16 cellular contexts compared by ENCODE assay signal in the genomic region with DNA sequence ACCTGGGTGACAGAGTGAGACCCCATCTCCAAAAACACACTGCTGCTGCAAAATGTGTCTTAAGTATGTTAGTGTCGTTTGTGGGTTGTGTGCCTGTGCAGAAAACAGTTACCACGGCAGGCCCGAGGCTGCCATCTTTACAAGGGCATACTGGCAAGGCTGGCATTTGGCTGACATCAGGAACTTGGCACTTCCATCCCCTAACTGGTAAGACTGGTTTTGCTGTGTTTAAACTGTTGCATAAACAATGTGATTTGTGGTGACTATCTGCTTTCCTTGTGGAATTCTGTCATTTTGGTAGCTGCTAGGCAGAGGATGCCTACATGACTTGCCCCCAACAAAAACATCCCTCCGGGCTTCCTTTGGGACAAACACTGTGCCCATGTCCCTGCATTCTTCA. TPM values are rescaled to one million over a fixed set of nuclear protein-coding genes. Genes with fewer than 3 reads are reported as not detected.
DNase-seq lines count a peak whose midpoint lies in the region; ATAC-seq, FAIRE-seq and TF ChIP-seq lines count a peak whose summit lies in the region.
"Had no signal": no experiment of that assay in that cellular context is flagged by ENCODE, and none has a peak within 500 bp of the region (broad histone marks: within the 10 kb centered on the region; RNA-seq: fewer than 3 reads in every experiment).

No MANE protein-coding gene starts in this region.

- H2AFZ ChIP-seq in PC-9 (no peak overlapping the region), keratinocyte (ENCODE audit: control insufficient read depth, low read length) (no peak overlapping the region)

- H3K4me1 ChIP-seq in PC-9 (replicated peaks; ENCODE audit: insufficient read depth) (peaks cover 25% of the 10 kb centered on the region), keratinocyte (ENCODE audit: control insufficient read depth, extremely low read depth, insufficient read depth, low read length) (peaks cover 11% of the 10 kb centered on the region), upper lobe of right lung (no peaks in the 10 kb centered on the region)

- H3K27me3 ChIP-seq in PC-9 (ENCODE audit: insufficient read depth, low read depth) (no peaks in the 10 kb centered on the region), keratinocyte (ENCODE audit: control insufficient read depth, extremely low read depth, insufficient read depth, low read length) (no peaks in the 10 kb centered on the region), upper lobe of right lung (no peaks in the 10 kb centered on the region)

- H3K9me3 Mint-ChIP-seq in activated CD8-positive, alpha-beta T cell treated with anti-CD3 and anti-CD28 coated beads for 36 hours = peaks cover 7% of the 10 kb centered on the region

- intact Hi-C loops in PC-9 (cut with micrococcal nuclease; ENCODE audit: unreplicated experiment) = no loop called here
- intact Hi-C loops in upper lobe of right lung (cut with DNase I) = no loop called here
- intact Hi-C loops in activated CD8-positive, alpha-beta T cell treated with anti-CD3 and anti-CD28 coated beads for 36 hours (cut with micrococcal nuclease) = no loop called here

- ATAC-seq in upper lobe of right lung = peak; percentile 67
- no peak for ATAC-seq in activated CD8-positive, alpha-beta T cell treated with anti-CD3 and anti-CD28 coated beads for 36 hours
- ATAC-seq in GM19463 (IDR thresholded peaks at IDR 0.05; ENCODE audit: unreplicated experiment) = no peak
- ATAC-seq: Right ventricle myocardium inferior had no signal

- H3K4me3 ChIP-seq in PC-9 (peak overlapping the region; percentile 11; the same call in 1 of the 2 replicates), keratinocyte (ENCODE audit: control insufficient read depth in 2 of 3, extremely low read depth in 1 of 3, insufficient read depth in 2 of 3, low read depth in 1 of 3, low read length in 3 of 3) (no peak overlapping the region), upper lobe of right lung (no peak overlapping the region)
- H3K4me3 ChIP-seq: left ventricle myocardium inferior, smooth muscle cell had no signal

- no peaks in the 10 kb centered on the region for H3K9me1 ChIP-seq in keratinocyte (ENCODE audit: control insufficient read depth, extremely low read depth, insufficient read depth, low read length)

- CTCF ChIA-PET in PC-9 (lab: Charles Lee) = interaction anchor here (0.5 kb wide), 1 partner anchor 11 kb away, joined by 3 read pairs; no protein-coding TSS in a partner anchor
- CTCF ChIA-PET in activated CD8-positive, alpha-beta T cell treated with anti-CD3 and anti-CD28 coated beads for 36 hours (lab: Charles Lee) = no interaction called here

- peaks cover 16% of the 10 kb centered on the region for H3K27me3 Mint-ChIP-seq in activated CD8-positive, alpha-beta T cell treated with anti-CD3 and anti-CD28 coated beads for 36 hours

- DNase-seq in NCI-H748 (lab: John Stamatoyannopoulos, UW; ENCODE audit: unreplicated experiment) = peak; percentile 13
- DNase-seq in NCI-H748 treated with DMSO at 0.1 percent for 48 hours (lab: John Stamatoyannopoulos, UW) = no peak
- peak; percentile 54 to 80 for DNase-seq in PC-9
- DNase-seq in keratinocyte (ENCODE audit: low read depth, low spot score) = no peak
- no peak for DNase-seq in upper lobe of right lung
- no peak for DNase-seq in activated CD8-positive, alpha-beta T cell treated with anti-CD3 and anti-CD28 coated beads for 36 hours
- no peak for DNase-seq in T1000 (lab: John Stamatoyannopoulos, UW)
- DNase-seq: activated CD4-positive, alpha-beta T cell treated with anti-CD3 and anti-CD28 coated beads, Interleukin-2, amount 50 U/mL, for 1 hour; glutamatergic neuron; left ventricle myocardium inferior; NCI-H1417; NCI-H345; stimulated activated CD4-positive, alpha-beta T cell treated with anti-CD3 and anti-CD28 coated beads, Interleukin-4, amount 100 ng/mL, for 1 hour had no signal

- H3K27ac Mint-ChIP-seq in activated CD8-positive, alpha-beta T cell treated with anti-CD3 and anti-CD28 coated beads for 36 hours = no peak overlapping the region

- H3K9ac ChIP-seq in keratinocyte (ENCODE audit: control insufficient read depth, extremely low read depth, insufficient read depth, low read length) = no peak overlapping the region

- H3K4me2 ChIP-seq in PC-9 = peak overlapping the region; percentile 69
- peak overlapping the region; percentile 13 for H3K4me2 ChIP-seq in keratinocyte (ENCODE audit: control insufficient read depth, extremely low read depth, insufficient read depth, low read depth, low read length)
- H3K4me2 ChIP-seq: smooth muscle cell had no signal

- H4K20me1 ChIP-seq in PC-9 (ENCODE audit: insufficient read depth) (no peaks in the 10 kb centered on the region), keratinocyte (ENCODE audit: control insufficient read depth, extremely low read depth, insufficient read depth, low read length) (no peaks in the 10 kb centered on the region)

- dilution Hi-C loops in keratinocyte (cut with MboI; ENCODE audit: extremely low pct_ligation_motif_present, low sequenced_read_pairs) = no loop called here

- no peak for TF ChIP-seq CTCF in PC-9 (conservative IDR thresholded peaks at IDR 0.05)
- no peak for TF ChIP-seq CTCF in keratinocyte (optimal IDR thresholded peaks at IDR 0.05 in 1 of 3, IDR thresholded peaks at IDR 0.05 in 1 of 3, conservative IDR thresholded peaks at IDR 0.05 in 1 of 3; ENCODE audit: extremely low read depth in 1 of 3, insufficient read depth in 2 of 3, low read length in 3 of 3)
- no peak for TF ChIP-seq CTCF in upper lobe of right lung (IDR thresholded peaks at IDR 0.05)
- no peak for TF ChIP-seq CTCF in activated CD8-positive, alpha-beta T cell treated with anti-CD3 and anti-CD28 coated beads for 36 hours (IDR thresholded peaks at IDR 0.05)

- H3K4me1 Mint-ChIP-seq in activated CD8-positive, alpha-beta T cell treated with anti-CD3 and anti-CD28 coated beads for 36 hours (ENCODE audit: low read depth) = peaks cover 9% of the 10 kb centered on the region

- H3K79me2 ChIP-seq in PC-9 (ENCODE audit: low read depth) (no peaks in the 10 kb centered on the region), keratinocyte (ENCODE audit: control insufficient read depth, insufficient read depth, low read length) (no peaks in the 10 kb centered on the region)

- FAIRE-seq in keratinocyte (lab: Jason Lieb, UNC) = peak; percentile 55

- no TSS peak for BruUV-seq in PC-9 (replicated peaks; lab: Mats Ljungman, UMichigan)

- H3K27ac ChIP-seq in PC-9 (0 out of 2 replicates have a peak overlapping the region, but pooled peaks have one; percentile 26), keratinocyte (ENCODE audit: control insufficient read depth, insufficient read depth, low read length) (no peak overlapping the region), upper lobe of right lung (no peak overlapping the region)

- H3K9me2 ChIP-seq in PC-9 (ENCODE audit: insufficient read depth) = no peaks in the 10 kb centered on the region

- POLR2A ChIA-PET in PC-9 (lab: Charles Lee; ENCODE audit: unreplicated experiment) = interaction anchor here (0.5 kb wide), 1 partner anchor 24 kb away, joined by 4 read pairs; no protein-coding TSS in a partner anchor
- POLR2A ChIA-PET in activated CD8-positive, alpha-beta T cell treated with anti-CD3 and anti-CD28 coated beads for 36 hours (lab: Charles Lee) = no interaction called here

- H3K36me3 ChIP-seq in PC-9 (ENCODE audit: low read depth) = no peaks in the 10 kb centered on the region
- peaks cover 0 to under 1% of the 10 kb centered on the region in 2 experiments for H3K36me3 ChIP-seq in keratinocyte (ENCODE audit: control insufficient read depth in 2 of 2, extremely low read depth in 1 of 2, insufficient read depth in 2 of 2, low read length in 2 of 2)
- H3K36me3 ChIP-seq in upper lobe of right lung = no peaks in the 10 kb centered on the region
- H3K36me3 ChIP-seq: left ventricle myocardium inferior had no signal

- H3K36me3 Mint-ChIP-seq in activated CD8-positive, alpha-beta T cell treated with anti-CD3 and anti-CD28 coated beads for 36 hours (ENCODE audit: low read depth) = peaks cover 4% of the 10 kb centered on the region

- no peak overlapping the region for H3K4me3 Mint-ChIP-seq in activated CD8-positive, alpha-beta T cell treated with anti-CD3 and anti-CD28 coated beads for 36 hours

- H3F3A ChIP-seq in PC-9 (ENCODE audit: insufficient read depth, low read depth) = peaks cover 9% of the 10 kb centered on the region; the same call in 1 of the 2 replicates

- H3K9me3 ChIP-seq in PC-9 (ENCODE audit: insufficient read depth, low read depth) (no peaks in the 10 kb centered on the region), keratinocyte (ENCODE audit: control insufficient read depth, low read depth, low read length) (no peaks in the 10 kb centered on the region), upper lobe of right lung (no peaks in the 10 kb centered on the region)

RNA-seq across cellular contexts. Expression of a gene that starts 12.3 kb away (rescaled TPM):
- total RNA-seq in PC-9 (2021) = 0.85 and 0.90 TPM in 2 replicates
- 0.03 to 0.22 TPM (median 0.15 TPM) in 3 replicates for polyA plus RNA-seq in keratinocyte
- 1.1 TPM for polyA plus RNA-seq in keratinocyte (2011; ENCODE audit: low read depth)
- 0.07 and 0.13 TPM in 2 replicates for polyA plus RNA-seq in keratinocyte (2011; cell fraction: cytosol; rRNA removed)
- 0.91 and 1.2 TPM in 2 replicates for polyA plus RNA-seq in keratinocyte (2011; cell fraction: nucleus; rRNA removed)
- polyA plus RNA-seq in keratinocyte (2012; ENCODE audit: low replicate concordance) = 0.15 and 1.2 TPM in 2 replicates
- 0.38 TPM in 1 of 3 replicates, not detected in the others for polyA minus RNA-seq in keratinocyte
- not detected for polyA minus RNA-seq in keratinocyte (2011; cell fraction: cytosol; rRNA and poly(A)+ RNA removed)
- polyA minus RNA-seq in keratinocyte (2011; cell fraction: nucleus; rRNA and poly(A)+ RNA removed) = 0.42 and 1.9 TPM in 2 replicates
- 0.72 TPM for total RNA-seq in upper lobe of right lung
- total RNA-seq in activated CD8-positive, alpha-beta T cell treated with anti-CD3 and anti-CD28 coated beads for 36 hours = 1 to 10 TPM; 1.1 to 1.2 TPM

RNA-seq across cellular contexts. Expression of a gene that starts 13.2 kb away (rescaled TPM):
- total RNA-seq in PC-9 (2021) = 4.2 and 5.8 TPM in 2 replicates
- polyA plus RNA-seq in keratinocyte = 4.4 to 9.4 TPM (median 8.0 TPM) in 3 replicates
- polyA plus RNA-seq in keratinocyte (2011; ENCODE audit: low read depth) = 62.4 TPM
- polyA plus RNA-seq in keratinocyte (2011; cell fraction: cytosol; rRNA removed) = 4.4 and 6.7 TPM in 2 replicates
- 13.7 and 16.2 TPM in 2 replicates for polyA plus RNA-seq in keratinocyte (2011; cell fraction: nucleus; rRNA removed)
- 5.7 and 91.9 TPM in 2 replicates for polyA plus RNA-seq in keratinocyte (2012; ENCODE audit: low replicate concordance)
- polyA minus RNA-seq in keratinocyte = 0.30 to 4.5 TPM (median 2.9 TPM) in 3 replicates
- not detected for polyA minus RNA-seq in keratinocyte (2011; cell fraction: cytosol; rRNA and poly(A)+ RNA removed)
- polyA minus RNA-seq in keratinocyte (2011; cell fraction: nucleus; rRNA and poly(A)+ RNA removed) = 8.7 and 11.0 TPM in 2 replicates
- total RNA-seq in upper lobe of right lung = 7.7 TPM
- 10 to 100 TPM; 51.2 to 54.6 TPM for total RNA-seq in activated CD8-positive, alpha-beta T cell treated with anti-CD3 and anti-CD28 coated beads for 36 hours

RNA-seq across cellular contexts. Expression of a gene that starts 42.3 kb away (rescaled TPM):
- total RNA-seq in PC-9 (2021) = 22.7 and 26.8 TPM in 2 replicates
- 24.6 to 41.7 TPM (median 24.7 TPM) in 3 replicates for polyA plus RNA-seq in keratinocyte
- 12.9 TPM for polyA plus RNA-seq in keratinocyte (2011; ENCODE audit: low read depth)
- polyA plus RNA-seq in keratinocyte (2011; cell fraction: cytosol; rRNA removed) = 21.8 and 33.4 TPM in 2 replicates
- 16.4 and 22.7 TPM in 2 replicates for polyA plus RNA-seq in keratinocyte (2011; cell fraction: nucleus; rRNA removed)
- 16.8 and 20.3 TPM in 2 replicates for polyA plus RNA-seq in keratinocyte (2012; ENCODE audit: low replicate concordance)
- polyA minus RNA-seq in keratinocyte = 15.2 to 29.0 TPM (median 17.2 TPM) in 3 replicates
- polyA minus RNA-seq in keratinocyte (2011; cell fraction: cytosol; rRNA and poly(A)+ RNA removed) = 21.1 TPM
- 11.2 and 12.5 TPM in 2 replicates for polyA minus RNA-seq in keratinocyte (2011; cell fraction: nucleus; rRNA and poly(A)+ RNA removed)
- 36.8 TPM for total RNA-seq in upper lobe of right lung
- total RNA-seq in activated CD8-positive, alpha-beta T cell treated with anti-CD3 and anti-CD28 coated beads for 36 hours = 10 to 100 TPM; 32.0 to 36.1 TPM

Comparison
In these comparisons a context has a peak if more than half of its experiments do, and no peak if none do; other contexts are left out.
1. DNase-seq: peak in NCI-H748 (single experiment) and PC-9 (2 of 2); none in NCI-H748 treated with DMSO at 0.1 percent for 48 hours (single experiment), keratinocyte (single experiment), upper lobe of right lung (single experiment), activated CD8-positive, alpha-beta T cell treated with anti-CD3 and anti-CD28 coated beads for 36 hours (single experiment) and T1000 (single experiment).